In the genomic region with DNA sequence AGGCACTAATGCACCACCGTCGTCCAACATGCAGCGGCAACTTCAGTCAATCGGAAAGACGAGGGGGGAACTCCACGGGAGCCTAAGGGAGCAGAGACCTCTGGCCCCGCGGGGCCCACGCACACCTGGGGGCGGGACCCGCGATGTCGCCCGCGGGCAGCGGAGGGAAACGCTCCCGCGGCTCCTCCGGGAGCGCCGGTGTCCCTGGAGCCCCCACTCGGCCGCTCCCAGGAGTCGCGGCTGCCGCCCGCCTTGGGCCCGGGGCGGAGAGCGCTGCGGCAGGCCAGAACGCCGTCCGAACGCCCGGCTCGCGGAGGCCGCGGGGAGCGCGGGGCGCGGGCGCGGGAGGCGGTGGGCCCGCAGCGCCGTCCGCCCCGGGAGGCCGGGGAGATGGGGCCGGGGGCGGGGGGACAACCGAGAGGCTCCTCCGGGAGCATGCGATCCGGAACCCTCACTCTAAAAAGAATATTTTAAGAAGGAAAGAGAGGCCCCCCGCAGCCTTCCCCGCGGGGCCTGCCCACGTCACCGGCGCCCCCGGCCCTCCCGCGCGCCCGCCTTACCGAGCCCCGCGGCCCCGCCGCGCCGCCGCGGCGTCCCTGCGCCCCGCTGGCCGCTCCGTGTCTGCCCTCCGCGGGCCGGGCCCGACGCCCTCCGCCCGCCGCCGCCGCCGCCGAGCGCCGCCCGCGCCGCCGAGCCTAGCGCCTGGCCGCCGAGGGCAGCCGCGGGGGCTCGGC, we compare ENCODE assay signal across 8 cellular contexts.
DNase-seq lines count a peak whose midpoint lies in the region; ATAC-seq and TF ChIP-seq lines count a peak whose summit lies in the region.

No MANE protein-coding gene starts in this region.

- peaks cover 24% of the 10 kb centered on the region for H3K4me1 ChIP-seq in HEK293 (ENCODE audit: control insufficient read depth, insufficient read depth, low read length)
- peaks cover 5% of the 10 kb centered on the region for H3K4me1 ChIP-seq in RWPE2 (ENCODE audit: insufficient read depth, poor library complexity, severe bottlenecking)
- peaks cover 44 to 70% of the 10 kb centered on the region in 2 donors for H3K4me1 ChIP-seq in duodenal mucosa (ENCODE audit: control insufficient read depth in 1 of 2, insufficient read depth in 2 of 2, low read length in 2 of 2)
- peaks cover 0 to 55% (median 15%) of the 10 kb centered on the region in 4 donors for H3K4me1 ChIP-seq in tibial nerve

- H3K9ac ChIP-seq in duodenal mucosa (ENCODE audit: low read depth in 1 of 2, low read length in 2 of 2): peak overlapping the region; percentile 65

- H3K9me3 ChIP-seq in HEK293 (ENCODE audit: control insufficient read depth, insufficient read depth, low read depth, low read length) (no peaks in the 10 kb centered on the region), RWPE2 (ENCODE audit: severe bottlenecking) (no peaks in the 10 kb centered on the region), duodenal mucosa (ENCODE audit: control insufficient read depth in 1 of 2, low read length in 2 of 2) (no peaks in the 10 kb centered on the region), tibial nerve (no peaks in the 10 kb centered on the region)

- no peak for TF ChIP-seq EP300 in tibial nerve (IDR thresholded peaks at IDR 0.05)

- H3K4me1 Mint-ChIP-seq in memory B cell: peaks cover 12% of the 10 kb centered on the region

- no peaks in the 10 kb centered on the region for H3K36me3 Mint-ChIP-seq in memory B cell

- H3K27me3 Mint-ChIP-seq in memory B cell: peaks cover 18% of the 10 kb centered on the region

- H3K27ac Mint-ChIP-seq in memory B cell: no peak overlapping the region

- DNase-seq in COLO668 (lab: John Stamatoyannopoulos, UW; ENCODE audit: unreplicated experiment): peak; percentile 63
- DNase-seq in RWPE2 (ENCODE audit: low spot score): no peak
- peak in 1 of 2 donors; percentile 15 for DNase-seq in memory B cell (ENCODE audit: low spot score in 2 of 2)
- no peak for DNase-seq in tibial nerve (ENCODE audit: low spot score in 2 of 2)

- ATAC-seq in RWPE2 (ENCODE audit: low read depth): no peak
- peak; percentile 28 for ATAC-seq in memory B cell (ENCODE audit: low read depth)
- ATAC-seq in HG03039 (IDR thresholded peaks at IDR 0.05; ENCODE audit: unreplicated experiment): no peak
- ATAC-seq in GM21515 (IDR thresholded peaks at IDR 0.05; ENCODE audit: unreplicated experiment): no peak

- TF ChIP-seq CTCF in HEK293 (tag by site-specific recombination; IDR thresholded peaks at IDR 0.05): no peak
- TF ChIP-seq CTCF in RWPE2 (IDR thresholded peaks at IDR 0.05; ENCODE audit: poor library complexity, severe bottlenecking): peak; percentile 9
- TF ChIP-seq CTCF in tibial nerve (IDR thresholded peaks at IDR 0.05): no peak

- H3K9me3 Mint-ChIP-seq in memory B cell: no peaks in the 10 kb centered on the region

- H3K27me3 ChIP-seq in RWPE2 (ENCODE audit: insufficient read depth, poor library complexity, severe bottlenecking) (no peaks in the 10 kb centered on the region), duodenal mucosa (ENCODE audit: control insufficient read depth in 1 of 2, insufficient read depth in 2 of 2, low read length in 2 of 2) (no peaks in the 10 kb centered on the region), tibial nerve (no peaks in the 10 kb centered on the region)

- H3K4me3 Mint-ChIP-seq in memory B cell: peak overlapping the region; percentile 79

- no peaks in the 10 kb centered on the region for H3K36me3 ChIP-seq in HEK293 (ENCODE audit: control insufficient read depth in 2 of 2, insufficient read depth in 1 of 2, low read length in 2 of 2)
- no peaks in the 10 kb centered on the region for H3K36me3 ChIP-seq in RWPE2 (ENCODE audit: low read depth)
- no peaks in the 10 kb centered on the region for H3K36me3 ChIP-seq in duodenal mucosa (ENCODE audit: control insufficient read depth in 1 of 2, insufficient read depth in 2 of 2, low read length in 2 of 2)
- no peaks in the 10 kb centered on the region for H3K36me3 ChIP-seq in tibial nerve

- CTCF ChIA-PET in HEK293 (lab: Yijun Ruan, JAX): interaction anchor here (0.7 to 1.5 kb wide), 4 partner anchors 20 to 1614 kb away, joined by 3 read pairs; no protein-coding TSS in a partner anchor

- H3K27ac ChIP-seq in HEK293 (ENCODE audit: extremely low read depth, low read depth, low read length) (peak overlapping the region; percentile 40; the same call in 1 of the 2 replicates), RWPE2 (ENCODE audit: poor library complexity, severe bottlenecking) (no peak overlapping the region), duodenal mucosa (ENCODE audit: low read depth, low read length) (no peak overlapping the region), tibial nerve (peak overlapping the region in 1 of 4 donors; percentile 80)

- 1 to 4% methylated on average over 19 to 51 of the region's 109 CpGs for WGBS in tibial nerve, 2 donors

- POLR2A ChIA-PET in HEK293 (lab: Yijun Ruan, JAX): no interaction called here

- TF ChIP-seq POLR2A in tibial nerve (IDR thresholded peaks at IDR 0.05): no peak

- H3K4me3 ChIP-seq in HEK293 (ENCODE audit: low read depth, low read length): peak overlapping the region; percentile 70
- H3K4me3 ChIP-seq in RWPE2 (ENCODE audit: severe bottlenecking): peak overlapping the region; percentile 98
- H3K4me3 ChIP-seq in duodenal mucosa (ENCODE audit: low read depth in 1 of 2, low read length in 2 of 2): peak overlapping the region; percentile 70 to 75
- H3K4me3 ChIP-seq in tibial nerve: peak overlapping the region; percentile 55 to 63 (median 58)

TF ChIP-seq in HEK293, 187 proteins besides CTCF, POLR2A, EP300 and RAD21:
- TF ChIP-seq GLIS2 (tag by site-specific recombination; IDR thresholded peaks at IDR 0.05): peak; percentile 63; the same call in 1 of the 2 replicates
- no peak for TF ChIP-seq ZNF658 (tag by site-specific recombination; IDR thresholded peaks at IDR 0.05)
- TF ChIP-seq OSR2 (tag by site-specific recombination; IDR thresholded peaks at IDR 0.05): peak; percentile 9; the same call in 1 of the 2 replicates
- peak; percentile 58 for TF ChIP-seq ZIC2 (tag by site-specific recombination; IDR thresholded peaks at IDR 0.05)
- no peak for TF ChIP-seq ZNF596 (tag by site-specific recombination; IDR thresholded peaks at IDR 0.05)
- peak; percentile 71 for TF ChIP-seq GLIS1 (tag by site-specific recombination; IDR thresholded peaks at IDR 0.05)
- TF ChIP-seq ZNF48 (tag by site-specific recombination; IDR thresholded peaks at IDR 0.05): no peak
- TF ChIP-seq IKZF3 (tag by site-specific recombination; IDR thresholded peaks at IDR 0.05): peak; percentile 62
- TF ChIP-seq ZFHX2 (tag by site-specific recombination; conservative IDR thresholded peaks at IDR 0.05): peak; percentile 72
- TF ChIP-seq, protein P1, sequence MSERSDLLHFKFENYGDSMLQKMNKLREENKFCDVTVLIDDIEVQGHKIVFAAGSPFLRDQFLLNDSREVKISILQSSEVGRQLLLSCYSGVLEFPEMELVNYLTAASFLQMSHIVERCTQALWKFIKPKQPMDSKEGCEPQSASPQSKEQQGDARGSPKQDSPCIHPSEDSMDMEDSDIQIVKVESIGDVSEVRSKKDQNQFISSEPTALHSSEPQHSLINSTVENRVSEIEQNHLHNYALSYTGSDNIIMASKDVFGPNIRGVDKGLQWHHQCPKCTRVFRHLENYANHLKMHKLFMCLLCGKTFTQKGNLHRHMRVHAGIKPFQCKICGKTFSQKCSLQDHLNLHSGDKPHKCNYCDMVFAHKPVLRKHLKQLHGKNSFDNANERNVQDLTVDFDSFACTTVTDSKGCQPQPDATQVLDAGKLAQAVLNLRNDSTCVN (tag by site-specific recombination; optimal IDR thresholded peaks at IDR 0.05): peak; percentile 52
TF ChIP-seq in HEK293: peak in this region for 7.
